8 cellular contexts compared by ENCODE assay signal in genomic region chr5:142432369-142432863, GRCh38.
DNase-seq lines count a peak whose midpoint lies in the region; ATAC-seq and TF ChIP-seq lines count a peak whose summit lies in the region.

No MANE protein-coding gene starts in this region.

- TF ChIP-seq POLR2A in NB4 (IDR thresholded peaks at IDR 0.05; ENCODE audit: extremely low read depth, insufficient read length) = no peak
- TF ChIP-seq POLR2A in sigmoid colon (IDR thresholded peaks at IDR 0.05) = no peak

- H3K9me3 ChIP-seq in sigmoid colon = no peaks in the 10 kb centered on the region

- TF ChIP-seq CTCF in NB4 (IDR thresholded peaks at IDR 0.05; ENCODE audit: low read depth, low read length) (no peak), sigmoid colon (IDR thresholded peaks at IDR 0.05) (no peak)

- H3K36me3 Mint-ChIP-seq in activated naive CD4-positive, alpha-beta T cell treated with anti-CD3 and anti-CD28 coated beads for 36 hours (ENCODE audit: low read depth) = no peaks in the 10 kb centered on the region

- H3K4me3 ChIP-seq in NB4 (ENCODE audit: low read depth, low read length) (no peak overlapping the region), sigmoid colon (no peak overlapping the region)

- WGBS in sigmoid colon, 2 donors = 12 to 22% methylated on average over 16 of the region's 16 CpGs

- H3K4me1 Mint-ChIP-seq in activated naive CD4-positive, alpha-beta T cell treated with anti-CD3 and anti-CD28 coated beads for 36 hours (ENCODE audit: low read depth) = peaks cover 26% of the 10 kb centered on the region

- peak overlapping the region; percentile 71 for H3K27ac Mint-ChIP-seq in activated naive CD4-positive, alpha-beta T cell treated with anti-CD3 and anti-CD28 coated beads for 36 hours

- no peak for TF ChIP-seq EP300 in sigmoid colon (IDR thresholded peaks at IDR 0.05)

- H3K27me3 ChIP-seq in sigmoid colon = no peaks in the 10 kb centered on the region

- no peak overlapping the region for H3K27ac ChIP-seq in sigmoid colon

- no peaks in the 10 kb centered on the region for H3K27me3 Mint-ChIP-seq in activated naive CD4-positive, alpha-beta T cell treated with anti-CD3 and anti-CD28 coated beads for 36 hours (ENCODE audit: low read depth)

- no peaks in the 10 kb centered on the region for H3K36me3 ChIP-seq in sigmoid colon

- H3K9me3 Mint-ChIP-seq in activated naive CD4-positive, alpha-beta T cell treated with anti-CD3 and anti-CD28 coated beads for 36 hours = no peaks in the 10 kb centered on the region

- no peak for ATAC-seq in GM19455 (IDR thresholded peaks at IDR 0.05; ENCODE audit: unreplicated experiment)

- CTCF ChIA-PET in activated naive CD4-positive, alpha-beta T cell treated with anti-CD3 and anti-CD28 coated beads for 36 hours (lab: Charles Lee) = no interaction called here

- peaks cover 0 to 4% (median 0%) of the 10 kb centered on the region in 4 donors for H3K4me1 ChIP-seq in sigmoid colon

- H3K4me3 Mint-ChIP-seq in activated naive CD4-positive, alpha-beta T cell treated with anti-CD3 and anti-CD28 coated beads for 36 hours = peak overlapping the region; percentile 16

- intact Hi-C loops in activated naive CD4-positive, alpha-beta T cell treated with anti-CD3 and anti-CD28 coated beads for 36 hours (cut with micrococcal nuclease) = loop anchor here (2.0 to 5.0 kb wide), 3 partner anchors 76 to 420 kb away; partner anchors contain the start of genes GNPDA1 and SPRY4
- intact Hi-C loops in sigmoid colon (cut with DNase I) = no loop called here

- DNase-seq in activated CD8-positive, alpha-beta memory T cell treated with anti-CD3 and anti-CD28 coated beads for 24 hours = peak; percentile 73
- DNase-seq in activated CD8-positive, alpha-beta memory T cell treated with anti-CD3 and anti-CD28 coated beads, Interleukin-2, amount 50 U/mL, for 4 hours = no peak
- DNase-seq in NB4 (ENCODE audit: low read depth) (peak; percentile 53), middle frontal gyrus (ENCODE audit: extremely low spot score, low spot score) (no peak), sigmoid colon (no peak)
- DNase-seq in activated naive CD4-positive, alpha-beta T cell treated with anti-CD3 and anti-CD28 coated beads for 36 hours = peak; percentile 56
- peak; percentile 10 for DNase-seq in stimulated activated CD8-positive, alpha-beta memory T cell treated with anti-CD3 and anti-CD28 coated beads, Interleukin-12 subunit alpha, Interleukin-12 subunit beta, amount 100 ng/mL, for 4 hours (ENCODE audit: low read depth)

Comparison
In these comparisons a context has a peak if more than half of its experiments do, and no peak if none do; other contexts are left out.
1. DNase-seq: peak in activated CD8-positive, alpha-beta memory T cell treated with anti-CD3 and anti-CD28 coated beads for 24 hours (single experiment), NB4 (single experiment), activated naive CD4-positive, alpha-beta T cell treated with anti-CD3 and anti-CD28 coated beads for 36 hours (single experiment) and stimulated activated CD8-positive, alpha-beta memory T cell treated with anti-CD3 and anti-CD28 coated beads, Interleukin-12 subunit alpha, Interleukin-12 subunit beta, amount 100 ng/mL, for 4 hours (single experiment); none in activated CD8-positive, alpha-beta memory T cell treated with anti-CD3 and anti-CD28 coated beads, Interleukin-2, amount 50 U/mL, for 4 hours (single experiment), middle frontal gyrus (single experiment) and sigmoid colon (single experiment).